In the genomic region with DNA sequence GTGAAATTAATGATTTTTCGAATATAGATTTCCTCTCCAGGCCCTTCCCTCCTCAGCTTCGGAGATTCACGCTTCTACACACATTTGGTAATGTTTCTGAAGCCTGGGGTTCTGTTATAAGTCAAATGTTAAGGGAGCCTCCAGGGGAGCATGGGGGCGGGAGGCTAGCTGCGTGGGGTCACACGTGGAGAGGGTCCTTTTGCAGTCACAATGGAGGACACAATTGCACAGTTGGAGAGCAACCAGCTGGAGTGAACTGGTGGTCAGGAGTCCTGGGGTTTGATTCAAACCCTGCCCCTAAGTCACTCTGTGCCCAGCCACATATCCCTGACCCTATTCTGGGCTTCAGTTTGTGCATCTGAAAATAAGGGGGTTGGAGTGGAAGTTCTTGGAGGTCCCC, we compare ENCODE assay signal across 25 cellular contexts.
A peak's percentile ranks its signal among the peaks of the same experiment; 100 is the strongest.
DNase-seq lines count a peak whose midpoint lies in the region; TF ChIP-seq lines count a peak whose summit lies in the region.
"Had no signal": no experiment of that assay in that cellular context is flagged by ENCODE, and none has a peak within 500 bp of the region (broad histone marks: within the 10 kb centered on the region; RNA-seq: fewer than 3 reads in every experiment).

No MANE protein-coding gene starts in this region.

- peaks cover 6% of the 10 kb centered on the region; the same call in 1 of the 2 replicates for H3K4me1 ChIP-seq in H9 (ENCODE audit: insufficient read depth, low read length)
- H3K4me1 ChIP-seq in Karpas-422 (ENCODE audit: low read length): peaks cover 10% of the 10 kb centered on the region
- no peaks in the 10 kb centered on the region for H3K4me1 ChIP-seq in mesendoderm (ENCODE audit: control insufficient read depth, low read depth, low read length)
- H3K4me1 ChIP-seq: BE2C, BLaER1 had no signal

- H4K8ac ChIP-seq in H9 (replicated peaks; ENCODE audit: insufficient read length, low read depth, low read length): no peak overlapping the region
- H4K8ac ChIP-seq in mesendoderm (ENCODE audit: low read depth, low read length): no peak overlapping the region

- H4K5ac ChIP-seq in H9 (ENCODE audit: insufficient read length, low read depth, low read length) (no peak overlapping the region), mesendoderm (ENCODE audit: low read length) (no peak overlapping the region)

- H4K20me1 ChIP-seq in H9 (ENCODE audit: control insufficient read depth, insufficient read depth, insufficient read length): no peaks in the 10 kb centered on the region
- H4K20me1 ChIP-seq in Karpas-422 (ENCODE audit: insufficient read depth, low read depth, low read length): no peaks in the 10 kb centered on the region
- H4K20me1 ChIP-seq: BLaER1 had no signal

- no peak overlapping the region for H3K4me2 ChIP-seq in H9 (ENCODE audit: insufficient read depth, insufficient read length, low read length)
- H3K4me2 ChIP-seq in Karpas-422 (ENCODE audit: low read depth, low read length, poor library complexity, severe bottlenecking): no peak overlapping the region
- H3K4me2 ChIP-seq in mesendoderm (ENCODE audit: low read length): no peak overlapping the region
- H3K4me2 ChIP-seq: BLaER1 had no signal

- peaks cover 47 to 49% of the 10 kb centered on the region in 2 experiments for H3K4me1 Mint-ChIP-seq in H9
- H3K4me1 Mint-ChIP-seq: CD14-positive monocyte; CD4-positive, alpha-beta memory T cell; CD4-positive, CD25-positive, alpha-beta regulatory T cell; CD8-positive, alpha-beta memory T cell had no signal

- H2BK120ac ChIP-seq in H9 (ENCODE audit: low read depth, low read length, poor library complexity, severe bottlenecking) (no peak overlapping the region), mesendoderm (ENCODE audit: low read depth, low read length) (no peak overlapping the region)

- H3K79me2 ChIP-seq in H9 (ENCODE audit: insufficient read depth, low read length) (no peaks in the 10 kb centered on the region), Karpas-422 (ENCODE audit: low read length) (no peaks in the 10 kb centered on the region), mesendoderm (ENCODE audit: control insufficient read depth, insufficient read depth, low read length) (no peaks in the 10 kb centered on the region)

- H2AFZ ChIP-seq in H9 (ENCODE audit: low read length) (no peak overlapping the region), Karpas-422 (ENCODE audit: low read length) (0 out of 2 replicates have a peak overlapping the region, but pooled peaks have one; percentile 19)

- H3K23me2 ChIP-seq in H9 (ENCODE audit: insufficient read length, low read depth, low read length, poor library complexity, severe bottlenecking): no peaks in the 10 kb centered on the region

- H3K56ac ChIP-seq in H9 (ENCODE audit: insufficient read length, low read depth, low read length) (no peak overlapping the region), mesendoderm (ENCODE audit: low read length) (no peak overlapping the region)

- no peak for DNase-seq in H9
- DNase-seq in Karpas-422: no peak
- peak; percentile 24 for DNase-seq in islet precursor cell
- peak; percentile 19 for DNase-seq in ureter (ENCODE audit: low spot score)
- no peak for DNase-seq in stimulated activated CD4-positive, alpha-beta T cell treated with anti-CD3 and anti-CD28 coated beads, Interleukin-4, amount 100 ng/mL, for 4 hours
- no peak for DNase-seq in mesendoderm
- no peak for DNase-seq in NCI-H2081 (lab: John Stamatoyannopoulos, UW)
- no peak for DNase-seq in effector CD8-positive, alpha-beta T cell (lab: John Stamatoyannopoulos, UW)
- DNase-seq: 8988T; ACHN; C1 segment of cervical spinal cord; CD4-positive, alpha-beta memory T cell; CD4-positive, CD25-positive, alpha-beta regulatory T cell; CD8-positive, alpha-beta memory T cell; COR-L47; DMS 273 treated with DMSO at 0.1 percent for 48 hours; DMS153; DMS79; DND-41; EL; GDM1 had no signal

- WGBS in H9 (ENCODE audit: extremely low coverage, insufficient read length, low lambda C conversion rate): no CpG with 5 or more reads among the region's 6 CpGs
- no CpG with 5 or more reads among the region's 6 CpGs for WGBS in mesendoderm (ENCODE audit: extremely low coverage, insufficient coverage, low lambda C conversion rate)

- no peaks in the 10 kb centered on the region; a peak in 1 of 5 replicates for H3K9me3 Mint-ChIP-seq in H9

- no peak overlapping the region for H3K14ac ChIP-seq in H9 (ENCODE audit: insufficient read depth, low read length)

- no peak overlapping the region for H3T11ph ChIP-seq in H9 (ENCODE audit: low read length)

- no peak overlapping the region for H3K9ac ChIP-seq in H9 (ENCODE audit: extremely low read depth, insufficient read length, low read length)
- no peak overlapping the region for H3K9ac ChIP-seq in Karpas-422 (ENCODE audit: low read length)
- no peak overlapping the region for H3K9ac ChIP-seq in mesendoderm (ENCODE audit: low read length)
- H3K9ac ChIP-seq: BLaER1 had no signal

- H2BK20ac ChIP-seq in H9 (ENCODE audit: low read depth, low read length, poor library complexity, severe bottlenecking): no peak overlapping the region

- no peak overlapping the region for H2BK15ac ChIP-seq in H9 (ENCODE audit: low read depth, low read length)
- no peak overlapping the region for H2BK15ac ChIP-seq in mesendoderm (replicated peaks; ENCODE audit: low read depth)

- H3K23ac ChIP-seq in H9 (ENCODE audit: insufficient read length, low read depth, low read length) (no peak overlapping the region), mesendoderm (ENCODE audit: low read length) (no peak overlapping the region)

- no peak overlapping the region for H3K18ac ChIP-seq in H9 (ENCODE audit: insufficient read length, low read depth, low read length)
- no peak overlapping the region for H3K18ac ChIP-seq in mesendoderm (ENCODE audit: low read length)

- no peak overlapping the region for H2AK5ac ChIP-seq in H9 (ENCODE audit: insufficient read length, low read length)
- H2AK5ac ChIP-seq in mesendoderm (ENCODE audit: low read length): no peak overlapping the region

- no peak overlapping the region for H3K4me3 Mint-ChIP-seq in H9
- H3K4me3 Mint-ChIP-seq: CD14-positive monocyte; CD4-positive, alpha-beta memory T cell; CD4-positive, CD25-positive, alpha-beta regulatory T cell had no signal

- no peak overlapping the region for H3K4ac ChIP-seq in H9 (ENCODE audit: low read depth, low read length)
- no peak overlapping the region for H3K4ac ChIP-seq in mesendoderm (ENCODE audit: low read depth, low read length)

- H4K91ac ChIP-seq in H9 (ENCODE audit: insufficient read length, low read depth, low read length): no peak overlapping the region

- no peaks in the 10 kb centered on the region for H3K36me3 Mint-ChIP-seq in H9 (ENCODE audit: insufficient read depth in 1 of 3, low read depth in 3 of 3)
- H3K36me3 Mint-ChIP-seq: CD14-positive monocyte; CD4-positive, alpha-beta memory T cell; CD4-positive, CD25-positive, alpha-beta regulatory T cell; CD8-positive, alpha-beta memory T cell had no signal

- no peak overlapping the region for H2BK5ac ChIP-seq in H9 (ENCODE audit: insufficient read length, low read length)
- no peak overlapping the region for H2BK5ac ChIP-seq in mesendoderm (ENCODE audit: low read length)

- H3K27me3 ChIP-seq in H9 (ENCODE audit: insufficient read depth, low read length): no peaks in the 10 kb centered on the region
- no peaks in the 10 kb centered on the region for H3K27me3 ChIP-seq in Karpas-422 (ENCODE audit: low read length)
- H3K27me3 ChIP-seq in mesendoderm (ENCODE audit: insufficient read depth, low read length, poor library complexity): no peaks in the 10 kb centered on the region
- H3K27me3 ChIP-seq: BE2C, BLaER1 had no signal

- H3K4me3 ChIP-seq in Karpas-422 (ENCODE audit: low read length): no peak overlapping the region
- no peak overlapping the region for H3K4me3 ChIP-seq in mesendoderm (ENCODE audit: low read length)
- H3K4me3 ChIP-seq: BLaER1, GM12878 had no signal

- H3K27ac ChIP-seq in H9 (ENCODE audit: insufficient read length, low read depth, low read length): no peak overlapping the region
- no peak overlapping the region for H3K27ac ChIP-seq in Karpas-422 (ENCODE audit: low read length)
- H3K27ac ChIP-seq in mesendoderm (ENCODE audit: low read depth, low read length): no peak overlapping the region
- H3K27ac ChIP-seq: BLaER1 had no signal

- H3K9me3 ChIP-seq in H9 (ENCODE audit: control insufficient read depth, low read depth, low read length) (no peaks in the 10 kb centered on the region), Karpas-422 (ENCODE audit: low read length) (no peaks in the 10 kb centered on the region)
- H3K9me3 ChIP-seq: BE2C, BLaER1 had no signal

- H3K36me3 ChIP-seq in Karpas-422 (ENCODE audit: insufficient read depth, low read length): no peaks in the 10 kb centered on the region
- no peaks in the 10 kb centered on the region for H3K36me3 ChIP-seq in mesendoderm (ENCODE audit: control insufficient read depth, insufficient read depth, low read length)
- H3K36me3 ChIP-seq: BE2C, BLaER1 had no signal

- H3K9me2 ChIP-seq in Karpas-422 (replicated peaks; ENCODE audit: insufficient read depth, low read length): no peaks in the 10 kb centered on the region

- H3K27me3 Mint-ChIP-seq in H9 (ENCODE audit: low read depth): no peaks in the 10 kb centered on the region
- H3K27me3 Mint-ChIP-seq: CD4-positive, alpha-beta memory T cell; CD8-positive, alpha-beta memory T cell had no signal

- peak overlapping the region in 2 of 3 experiments; percentile 6 to 8; a peak in 3 of 7 replicates for H3K27ac Mint-ChIP-seq in H9
- H3K27ac Mint-ChIP-seq: CD14-positive monocyte; CD4-positive, alpha-beta memory T cell; CD4-positive, CD25-positive, alpha-beta regulatory T cell had no signal

- TF ChIP-seq CTCF in H9 (conservative IDR thresholded peaks at IDR 0.05): no peak

- H2BK12ac ChIP-seq in H9 (ENCODE audit: insufficient read length, low read depth, low read length): no peak overlapping the region

- H3K79me1 ChIP-seq in H9 (ENCODE audit: insufficient read depth, low read depth, low read length, poor library complexity, severe bottlenecking) (no peaks in the 10 kb centered on the region), mesendoderm (ENCODE audit: low read length) (no peaks in the 10 kb centered on the region)

Comparison
In these comparisons a context has a peak if more than half of its experiments do, and no peak if none do; other contexts are left out.
1. DNase-seq: peak in islet precursor cell (single experiment) and ureter (single experiment); none in H9 (single experiment), Karpas-422 (single experiment), stimulated activated CD4-positive, alpha-beta T cell treated with anti-CD3 and anti-CD28 coated beads, Interleukin-4, amount 100 ng/mL, for 4 hours (0 of 2), mesendoderm (single experiment), NCI-H2081 (0 of 2) and effector CD8-positive, alpha-beta T cell (single experiment).